21 cellular contexts compared by ENCODE assay signal in genomic region chr1:23395849-23396248, GRCh38. TPM values are rescaled to one million over a fixed set of nuclear protein-coding genes. Genes with fewer than 3 reads are reported as not detected.
DNase-seq lines count a peak whose midpoint lies in the region; ATAC-seq, FAIRE-seq and TF ChIP-seq lines count a peak whose summit lies in the region.
"Had no signal": no experiment of that assay in that cellular context is flagged by ENCODE, and none has a peak within 500 bp of the region (broad histone marks: within the 10 kb centered on the region; RNA-seq: fewer than 3 reads in every experiment).

No MANE protein-coding gene starts in this region.

- H3K4me1 ChIP-seq in A549 (no peaks in the 10 kb centered on the region), gastrocnemius medialis (peaks cover 20 to 38% of the 10 kb centered on the region in 2 donors), trophoblast cell (ENCODE audit: control insufficient read depth in 1 of 2, insufficient read depth in 2 of 2, low read length in 2 of 2) (peaks cover 3 to 4% of the 10 kb centered on the region in 2 experiments)

- intact Hi-C loops in activated CD8-positive, alpha-beta T cell treated with anti-CD3 and anti-CD28 coated beads for 36 hours (cut with micrococcal nuclease): no loop called here
- intact Hi-C loops in gastrocnemius medialis (cut with DNase I; ENCODE audit: low total_unique reads) (no loop called here), posterior vena cava (cut with DNase I) (no loop called here)

- no peak overlapping the region for H3K4me3 Mint-ChIP-seq in activated CD8-positive, alpha-beta T cell treated with anti-CD3 and anti-CD28 coated beads for 36 hours
- no peak overlapping the region for H3K4me3 Mint-ChIP-seq in activated CD8-positive, alpha-beta T cell treated with anti-CD3 and anti-CD28 coated beads, Interleukin-2, amount 10 ng/mL, durations not matched to agents 7 days and 5 days
- H3K4me3 Mint-ChIP-seq: dendritic cell treated with granulocyte-macrophage colony-stimulating factor and Interleukin-4, amounts not matched to agents 40 ng/mL and 50 ng/mL, for 4 days; stimulated activated effector memory CD8-positive, alpha-beta T cell treated with anti-CD3 and anti-CD28 coated beads, Interleukin-12 subunit alpha, Interleukin-12 subunit beta, amount 100 ng/mL, for 72 hours; type B pancreatic cell had no signal

- H2BK12ac ChIP-seq in trophoblast cell (ENCODE audit: low read length): no peak overlapping the region

- no peak overlapping the region for H4K8ac ChIP-seq in trophoblast cell (ENCODE audit: low read depth, low read length)

- peaks cover 0 to 9% of the 10 kb centered on the region in 2 donors for H3K36me3 ChIP-seq in gastrocnemius medialis
- H3K36me3 ChIP-seq in trophoblast cell (ENCODE audit: control insufficient read depth in 1 of 2, insufficient read depth in 2 of 2, low read length in 2 of 2): no peaks in the 10 kb centered on the region
- H3K36me3 ChIP-seq: BLaER1 treated with 17β-estradiol and CSF1 and Interleukin-3, amounts not matched to agents 10 nM and 100 nM; SJCRH30 had no signal

- TF ChIP-seq CTCF in activated CD8-positive, alpha-beta T cell treated with anti-CD3 and anti-CD28 coated beads for 36 hours (IDR thresholded peaks at IDR 0.05): no peak
- no peak for TF ChIP-seq CTCF in A549 (IDR thresholded peaks at IDR 0.05)
- TF ChIP-seq CTCF in epithelial cell of esophagus (IDR thresholded peaks at IDR 0.05; ENCODE audit: insufficient read depth, low read depth, low read length, missing control alignments): no peak
- no peak for TF ChIP-seq CTCF in gastrocnemius medialis (IDR thresholded peaks at IDR 0.05 in 4 of 5, conservative IDR thresholded peaks at IDR 0.05 in 1 of 5)

- H3K9me3 ChIP-seq in A549 (no peaks in the 10 kb centered on the region), gastrocnemius medialis (no peaks in the 10 kb centered on the region), trophoblast cell (ENCODE audit: insufficient read depth, low read depth, low read length) (peaks cover 8% of the 10 kb centered on the region)
- H3K9me3 ChIP-seq: BLaER1 treated with 17β-estradiol and CSF1 and Interleukin-3, amounts not matched to agents 10 nM and 100 nM; SJCRH30 had no signal

- H3K9me3 Mint-ChIP-seq in activated CD8-positive, alpha-beta T cell treated with anti-CD3 and anti-CD28 coated beads for 36 hours: no peaks in the 10 kb centered on the region
- H3K9me3 Mint-ChIP-seq in activated CD8-positive, alpha-beta T cell treated with anti-CD3 and anti-CD28 coated beads, Interleukin-2, amount 10 ng/mL, durations not matched to agents 7 days and 5 days (ENCODE audit: insufficient read depth): no peaks in the 10 kb centered on the region
- H3K9me3 Mint-ChIP-seq: dendritic cell treated with granulocyte-macrophage colony-stimulating factor and Interleukin-4, amounts not matched to agents 40 ng/mL and 50 ng/mL, for 4 days; naive B cell; stimulated activated effector memory CD8-positive, alpha-beta T cell treated with anti-CD3 and anti-CD28 coated beads, Interleukin-12 subunit alpha, Interleukin-12 subunit beta, amount 100 ng/mL, for 72 hours; type B pancreatic cell had no signal

- no peak for TF ChIP-seq POLR2A in A549 (IDR thresholded peaks at IDR 0.05; ENCODE audit: low read length)
- no peak for TF ChIP-seq POLR2A in gastrocnemius medialis (IDR thresholded peaks at IDR 0.05)

- no peak for DNase-seq in activated CD8-positive, alpha-beta T cell treated with anti-CD3 and anti-CD28 coated beads for 36 hours
- no peak for DNase-seq in activated CD8-positive, alpha-beta T cell treated with anti-CD3 and anti-CD28 coated beads, Interleukin-2, amount 10 ng/mL, durations not matched to agents 7 days and 5 days
- DNase-seq in A549 (ENCODE audit: low read depth in 1 of 2, low spot score in 1 of 2): no peak
- peak; percentile 24 for DNase-seq in epithelial cell of esophagus (ENCODE audit: low read depth)
- no peak for DNase-seq in gastrocnemius medialis
- DNase-seq in posterior vena cava (ENCODE audit: low spot score): no peak
- DNase-seq in ureter (ENCODE audit: low spot score): no peak
- no peak for DNase-seq in trophoblast cell
- DNase-seq: Calu3, HCEC 1CT, hippocampal formation, naive B cell, NCI-H187, PC-3, SJCRH30 had no signal

- no peak overlapping the region for H2BK120ac ChIP-seq in trophoblast cell (ENCODE audit: insufficient read depth, low read length, poor library complexity)

- H3K27ac Mint-ChIP-seq in activated CD8-positive, alpha-beta T cell treated with anti-CD3 and anti-CD28 coated beads for 36 hours: peak overlapping the region; percentile 25
- H3K27ac Mint-ChIP-seq in activated CD8-positive, alpha-beta T cell treated with anti-CD3 and anti-CD28 coated beads, Interleukin-2, amount 10 ng/mL, durations not matched to agents 7 days and 5 days: no peak overlapping the region
- H3K27ac Mint-ChIP-seq: dendritic cell treated with granulocyte-macrophage colony-stimulating factor and Interleukin-4, amounts not matched to agents 40 ng/mL and 50 ng/mL, for 4 days; naive B cell; stimulated activated effector memory CD8-positive, alpha-beta T cell treated with anti-CD3 and anti-CD28 coated beads, Interleukin-12 subunit alpha, Interleukin-12 subunit beta, amount 100 ng/mL, for 72 hours had no signal

- CTCF ChIA-PET in activated CD8-positive, alpha-beta T cell treated with anti-CD3 and anti-CD28 coated beads for 36 hours (lab: Charles Lee): interaction anchor here (3.0 kb wide), 1 partner anchor 9 kb away, joined by 13 read pairs; no protein-coding TSS in a partner anchor
- CTCF ChIA-PET in activated CD8-positive, alpha-beta T cell treated with anti-CD3 and anti-CD28 coated beads, Interleukin-2, amount 10 ng/mL, durations not matched to agents 7 days and 5 days (lab: Charles Lee): interaction anchor here (3.8 kb wide), 1 partner anchor 8 kb away, joined by 22 read pairs; no protein-coding TSS in a partner anchor
- CTCF ChIA-PET in A549 (lab: Yijun Ruan, JAX): interaction anchor here (0.6 kb wide), 1 partner anchor 27 kb away, joined by 3 read pairs; no protein-coding TSS in a partner anchor

- 76% methylated on average over 4 of the region's 4 CpGs for WGBS in A549 (ENCODE audit: missing lambda C conversion rate)
- no CpG with 5 or more reads among the region's 4 CpGs for WGBS in trophoblast cell (ENCODE audit: extremely low coverage, insufficient coverage, insufficient read length)

- H3K79me1 ChIP-seq in trophoblast cell (ENCODE audit: low read length): no peaks in the 10 kb centered on the region

- no peak overlapping the region for H2AK5ac ChIP-seq in trophoblast cell (ENCODE audit: low read length)

- ATAC-seq in activated CD8-positive, alpha-beta T cell treated with anti-CD3 and anti-CD28 coated beads for 36 hours: peak; percentile 24
- ATAC-seq in activated CD8-positive, alpha-beta T cell treated with anti-CD3 and anti-CD28 coated beads, Interleukin-2, amount 10 ng/mL, durations not matched to agents 7 days and 5 days: no peak
- ATAC-seq in A549 (no peak), gastrocnemius medialis (no peak)
- ATAC-seq: PC-3; stimulated activated effector memory CD8-positive, alpha-beta T cell treated with anti-CD3 and anti-CD28 coated beads, Interleukin-12 subunit alpha, Interleukin-12 subunit beta, amount 100 ng/mL, for 72 hours had no signal

- no peak overlapping the region for H2AFZ ChIP-seq in trophoblast cell (ENCODE audit: insufficient read depth, low read length, poor library complexity)

- H3K27me3 Mint-ChIP-seq in activated CD8-positive, alpha-beta T cell treated with anti-CD3 and anti-CD28 coated beads for 36 hours: no peaks in the 10 kb centered on the region
- H3K27me3 Mint-ChIP-seq in activated CD8-positive, alpha-beta T cell treated with anti-CD3 and anti-CD28 coated beads, Interleukin-2, amount 10 ng/mL, durations not matched to agents 7 days and 5 days (ENCODE audit: low read depth): no peaks in the 10 kb centered on the region
- H3K27me3 Mint-ChIP-seq: type B pancreatic cell had no signal

- H3K27ac ChIP-seq in A549 (no peak overlapping the region), gastrocnemius medialis (peak overlapping the region; percentile 46 to 70 (median 66)), trophoblast cell (ENCODE audit: low read depth, low read length) (no peak overlapping the region)
- H3K27ac ChIP-seq: BLaER1 treated with 17β-estradiol and CSF1 and Interleukin-3, amounts not matched to agents 10 nM and 100 nM; KMS-11; SJCRH30 had no signal

- peaks cover 4% of the 10 kb centered on the region for H3K4me1 Mint-ChIP-seq in activated CD8-positive, alpha-beta T cell treated with anti-CD3 and anti-CD28 coated beads for 36 hours (ENCODE audit: low read depth)
- H3K4me1 Mint-ChIP-seq in activated CD8-positive, alpha-beta T cell treated with anti-CD3 and anti-CD28 coated beads, Interleukin-2, amount 10 ng/mL, durations not matched to agents 7 days and 5 days (ENCODE audit: low read depth): peaks cover 3% of the 10 kb centered on the region
- H3K4me1 Mint-ChIP-seq: naive B cell; stimulated activated effector memory CD8-positive, alpha-beta T cell treated with anti-CD3 and anti-CD28 coated beads, Interleukin-12 subunit alpha, Interleukin-12 subunit beta, amount 100 ng/mL, for 72 hours had no signal

- H3K79me2 ChIP-seq in trophoblast cell (ENCODE audit: control insufficient read depth, insufficient read depth, low read length, poor library complexity): no peaks in the 10 kb centered on the region

- no peak overlapping the region for H2BK5ac ChIP-seq in trophoblast cell (ENCODE audit: low read depth, low read length, poor library complexity)

- H3K9ac ChIP-seq in trophoblast cell (ENCODE audit: low read length): no peak overlapping the region
- H3K9ac ChIP-seq: BLaER1 treated with 17β-estradiol and CSF1 and Interleukin-3, amounts not matched to agents 10 nM and 100 nM; KMS-11 had no signal

- H3K4ac ChIP-seq in trophoblast cell (ENCODE audit: low read depth, low read length): no peak overlapping the region

- H3K23ac ChIP-seq in trophoblast cell (ENCODE audit: low read length): no peak overlapping the region

- in situ Hi-C loops in gastrocnemius medialis (cut with MboI; ENCODE audit: low sequenced_read_pairs in 4 of 4): no loop called here

- H3K27me3 ChIP-seq in gastrocnemius medialis (no peaks in the 10 kb centered on the region), trophoblast cell (ENCODE audit: insufficient read depth, low read length) (no peaks in the 10 kb centered on the region)
- H3K27me3 ChIP-seq: BLaER1 treated with 17β-estradiol and CSF1 and Interleukin-3, amounts not matched to agents 10 nM and 100 nM; SJCRH30 had no signal

- no peak overlapping the region for H4K12ac ChIP-seq in trophoblast cell (ENCODE audit: low read depth, low read length)

- no peak overlapping the region for H3K14ac ChIP-seq in trophoblast cell (ENCODE audit: low read length)

- TF ChIP-seq RAD21 in A549 (conservative IDR thresholded peaks at IDR 0.05 in 1 of 2, IDR thresholded peaks at IDR 0.05 in 1 of 2): no peak

- no peak overlapping the region for H3K4me3 ChIP-seq in A549
- no peak overlapping the region for H3K4me3 ChIP-seq in epithelial cell of esophagus (ENCODE audit: low read length)
- no peak overlapping the region for H3K4me3 ChIP-seq in gastrocnemius medialis
- no peak overlapping the region for H3K4me3 ChIP-seq in trophoblast cell (ENCODE audit: low read depth, low read length)
- H3K4me3 ChIP-seq: BLaER1 treated with 17β-estradiol and CSF1 and Interleukin-3, amounts not matched to agents 10 nM and 100 nM had no signal

- no peak overlapping the region for H4K91ac ChIP-seq in trophoblast cell (ENCODE audit: low read depth, low read length)

- H3K18ac ChIP-seq in trophoblast cell (ENCODE audit: low read length): no peak overlapping the region

- no peak overlapping the region for H3K4me2 ChIP-seq in A549
- no peak overlapping the region for H3K4me2 ChIP-seq in trophoblast cell (ENCODE audit: low read length)
- H3K4me2 ChIP-seq: KMS-11 had no signal

- POLR2A ChIA-PET in activated CD8-positive, alpha-beta T cell treated with anti-CD3 and anti-CD28 coated beads for 36 hours (lab: Charles Lee): interaction anchor here (1.4 kb wide), 1 partner anchor 26 kb away, joined by 4 read pairs; the partner anchor contains the start of gene ZNF436
- POLR2A ChIA-PET in activated CD8-positive, alpha-beta T cell treated with anti-CD3 and anti-CD28 coated beads, Interleukin-2, amount 10 ng/mL, durations not matched to agents 7 days and 5 days (lab: Charles Lee): no interaction called here
- POLR2A ChIA-PET in A549 (lab: Yijun Ruan, JAX): no interaction called here

- no peak for TF ChIP-seq EP300 in A549 (IDR thresholded peaks at IDR 0.05)

- H3K36me3 Mint-ChIP-seq in activated CD8-positive, alpha-beta T cell treated with anti-CD3 and anti-CD28 coated beads for 36 hours (ENCODE audit: low read depth): no peaks in the 10 kb centered on the region
- H3K36me3 Mint-ChIP-seq in activated CD8-positive, alpha-beta T cell treated with anti-CD3 and anti-CD28 coated beads, Interleukin-2, amount 10 ng/mL, durations not matched to agents 7 days and 5 days (ENCODE audit: low read depth): peaks cover 2% of the 10 kb centered on the region
- H3K36me3 Mint-ChIP-seq: naive B cell; stimulated activated effector memory CD8-positive, alpha-beta T cell treated with anti-CD3 and anti-CD28 coated beads, Interleukin-12 subunit alpha, Interleukin-12 subunit beta, amount 100 ng/mL, for 72 hours had no signal

- FAIRE-seq in A549 (lab: Jason Lieb, UNC): no peak
- FAIRE-seq: A204.1 had no signal

RNA-seq across cellular contexts. Expression of gene ZNF436, which starts 26.2 kb away (rescaled TPM):
- 1 to 10 TPM; 5.8 to 7.2 TPM for total RNA-seq in activated CD8-positive, alpha-beta T cell treated with anti-CD3 and anti-CD28 coated beads for 36 hours
- total RNA-seq in activated CD8-positive, alpha-beta T cell treated with anti-CD3 and anti-CD28 coated beads, Interleukin-2, amount 10 ng/mL, durations not matched to agents 7 days and 5 days: 1 to 10 TPM; 5.0 to 5.4 TPM
- polyA plus RNA-seq in A549 (2011; rRNA removed) (7.5 and 8.3 TPM in 2 replicates), A549 (2017; fragmentation: RNase III; extraction: RNeasy Plus Mini Kit Qiagen cat#74134 plus additional on column Dnase treatment) (4.7 to 5.1 TPM (median 4.8 TPM) in 3 replicates)
- 1.2 and 1.4 TPM in 2 replicates for polyA plus RNA-seq in A549 (2012; cell fraction: cytosol; rRNA removed)
- 1.1 and 1.2 TPM in 2 replicates for polyA plus RNA-seq in A549 (2012; cell fraction: nucleus; rRNA removed)
- polyA minus RNA-seq in A549 (2011; rRNA and poly(A)+ RNA removed): 8.0 and 8.5 TPM in 2 replicates
- total RNA-seq in gastrocnemius medialis (1 to 10 TPM; 6.0 to 7.1 (median 6.8) TPM), posterior vena cava (10 to 100 TPM; 13.1 to 18.4 TPM), ureter (40.2 TPM)
- polyA plus RNA-seq in trophoblast cell (2013): 11.8 and 11.9 TPM in 2 replicates

RNA-seq across cellular contexts. Expression of gene TCEA3, which starts 28.7 kb away (rescaled TPM):
- total RNA-seq in activated CD8-positive, alpha-beta T cell treated with anti-CD3 and anti-CD28 coated beads for 36 hours: 1 to 10 TPM; 7.0 to 8.3 TPM
- total RNA-seq in activated CD8-positive, alpha-beta T cell treated with anti-CD3 and anti-CD28 coated beads, Interleukin-2, amount 10 ng/mL, durations not matched to agents 7 days and 5 days: 10 to 100 TPM; 11.4 to 12.1 TPM
- polyA plus RNA-seq in A549 (2011; rRNA removed) (0.58 and 0.63 TPM in 2 replicates), A549 (2017; fragmentation: RNase III; extraction: RNeasy Plus Mini Kit Qiagen cat#74134 plus additional on column Dnase treatment) (0.53 to 0.79 TPM (median 0.58 TPM) in 3 replicates)
- 0.34 and 0.48 TPM in 2 replicates for polyA plus RNA-seq in A549 (2012; cell fraction: cytosol; rRNA removed)
- polyA plus RNA-seq in A549 (2012; cell fraction: nucleus; rRNA removed): 1.0 and 1.2 TPM in 2 replicates
- 0.49 and 0.50 TPM in 2 replicates for polyA minus RNA-seq in A549 (2011; rRNA and poly(A)+ RNA removed)
- total RNA-seq in gastrocnemius medialis (100 to 1,000 TPM; 128 to 242 (median 179) TPM), posterior vena cava (10 to 100 TPM; 20.4 to 23.0 TPM), ureter (50.2 TPM)
- 0.56 and 0.59 TPM in 2 replicates for polyA plus RNA-seq in trophoblast cell (2013)
- total RNA-seq: SJCRH30 had no signal

RNA-seq across cellular contexts. Expression of gene HNRNPR, which starts 51.8 kb away (rescaled TPM):
- 100 to 1,000 TPM; 190 to 203 TPM for total RNA-seq in activated CD8-positive, alpha-beta T cell treated with anti-CD3 and anti-CD28 coated beads for 36 hours
- total RNA-seq in activated CD8-positive, alpha-beta T cell treated with anti-CD3 and anti-CD28 coated beads, Interleukin-2, amount 10 ng/mL, durations not matched to agents 7 days and 5 days: 100 to 1,000 TPM; 217 to 231 TPM
- polyA plus RNA-seq in A549 (2011; rRNA removed): 241 and 281 TPM in 2 replicates
- polyA plus RNA-seq in A549 (2012; cell fraction: cytosol; rRNA removed): 130 and 149 TPM in 2 replicates
- polyA plus RNA-seq in A549 (2012; cell fraction: nucleus; rRNA removed): 59.0 and 100 TPM in 2 replicates
- polyA plus RNA-seq in A549 (2017; fragmentation: RNase III; extraction: RNeasy Plus Mini Kit Qiagen cat#74134 plus additional on column Dnase treatment): 223 to 239 TPM (median 237 TPM) in 3 replicates
- polyA minus RNA-seq in A549 (2011; rRNA and poly(A)+ RNA removed): 101 and 117 TPM in 2 replicates
- total RNA-seq in gastrocnemius medialis: 10 to 100 TPM; 36.5 to 56.3 (median 44.5) TPM
- 100 to 1,000 TPM in 1 of 2 donors, 10 to 100 TPM in 1; 95.1 to 117 TPM for total RNA-seq in posterior vena cava
- 164 TPM for total RNA-seq in ureter
- polyA plus RNA-seq in trophoblast cell (2013): 169 and 175 TPM in 2 replicates

Comparison
In these comparisons a context has a peak if more than half of its experiments do, and no peak if none do; other contexts are left out.
1. H3K27ac ChIP-seq: peak in gastrocnemius medialis (4 of 4); none in A549 (0 of 2) and trophoblast cell (single experiment).